1 cellular context compared by ENCODE assay signal in genomic region chr20:45358282-45359068, GRCh38.
TF ChIP-seq lines count a peak whose summit lies in the region.

No MANE protein-coding gene starts in this region.

TF ChIP-seq in K562, 482 proteins besides CTCF, POLR2A, EP300 and RAD21 (continued from another document and continues in another):
- no peak for TF ChIP-seq USF2 (CRISPR knock-in tag; IDR thresholded peaks at IDR 0.05)
- no peak for TF ChIP-seq FOXM1 (IDR thresholded peaks at IDR 0.05; ENCODE audit: low read depth)
- no peak for TF ChIP-seq FOXM1 (CRISPR knock-in tag; IDR thresholded peaks at IDR 0.05; ENCODE audit: low read depth)
- TF ChIP-seq EGR1 (conservative IDR thresholded peaks at IDR 0.05): peak; percentile 75
- no peak for TF ChIP-seq SIRT6 (IDR thresholded peaks at IDR 0.05; ENCODE audit: low read depth, low read length)
- no peak for TF ChIP-seq FOXP1 (CRISPR knock-in tag; IDR thresholded peaks at IDR 0.05)
- TF ChIP-seq ARID2 (IDR thresholded peaks at IDR 0.05): no peak
- TF ChIP-seq ZNF395 (CRISPR knock-in tag; IDR thresholded peaks at IDR 0.05): no peak
- TF ChIP-seq MLLT1 (IDR thresholded peaks at IDR 0.05): no peak
- no peak for TF ChIP-seq PCBP1 (IDR thresholded peaks at IDR 0.05; ENCODE audit: low read depth, low read length, poor library complexity, severe bottlenecking)
- no peak for TF ChIP-seq PHF20 (IDR thresholded peaks at IDR 0.05; ENCODE audit: partially characterized antibody)
- TF ChIP-seq TCF7 (IDR thresholded peaks at IDR 0.05; ENCODE audit: borderline replicate concordance): no peak
- no peak for TF ChIP-seq ZNF324 (CRISPR knock-in tag; IDR thresholded peaks at IDR 0.05)
- no peak for TF ChIP-seq CBX3 (IDR thresholded peaks at IDR 0.05; ENCODE audit: borderline replicate concordance in 1 of 2, low read length in 2 of 2)
- no peak for TF ChIP-seq ZNF224 (CRISPR knock-in tag; IDR thresholded peaks at IDR 0.05)
- TF ChIP-seq HSF4 (CRISPR knock-in tag; IDR thresholded peaks at IDR 0.05; ENCODE audit: borderline replicate concordance): no peak
- TF ChIP-seq, protein P1, sequence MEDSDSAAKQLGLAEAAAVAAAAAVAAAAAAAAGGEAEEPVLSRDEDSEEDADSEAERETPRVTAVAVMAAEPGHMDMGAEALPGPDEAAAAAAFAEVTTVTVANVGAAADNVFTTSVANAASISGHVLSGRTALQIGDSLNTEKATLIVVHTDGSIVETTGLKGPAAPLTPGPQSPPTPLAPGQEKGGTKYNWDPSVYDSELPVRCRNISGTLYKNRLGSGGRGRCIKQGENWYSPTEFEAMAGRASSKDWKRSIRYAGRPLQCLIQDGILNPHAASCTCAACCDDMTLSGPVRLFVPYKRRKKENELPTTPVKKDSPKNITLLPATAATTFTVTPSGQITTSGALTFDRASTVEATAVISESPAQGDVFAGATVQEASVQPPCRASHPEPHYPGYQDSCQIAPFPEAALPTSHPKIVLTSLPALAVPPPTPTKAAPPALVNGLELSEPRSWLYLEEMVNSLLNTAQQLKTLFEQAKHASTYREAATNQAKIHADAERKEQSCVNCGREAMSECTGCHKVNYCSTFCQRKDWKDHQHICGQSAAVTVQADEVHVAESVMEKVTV (CRISPR knock-in tag; IDR thresholded peaks at IDR 0.05): no peak
- no peak for TF ChIP-seq NFIC (IDR thresholded peaks at IDR 0.05)
- 0 out of 2 replicates have a peak, but pooled peaks have one; percentile 15 for TF ChIP-seq SMAD4 (CRISPR knock-in tag; conservative IDR thresholded peaks at IDR 0.05)
- no peak for TF ChIP-seq TFE3 (CRISPR knock-in tag; IDR thresholded peaks at IDR 0.05)
- no peak for TF ChIP-seq NCOR1 (IDR thresholded peaks at IDR 0.05)
- no peak for TF ChIP-seq EHMT2 (IDR thresholded peaks at IDR 0.05)
- TF ChIP-seq SMARCA4 (IDR thresholded peaks at IDR 0.05): 0 out of 2 replicates have a peak, but pooled peaks have one; percentile 20
- TF ChIP-seq, protein P2, sequence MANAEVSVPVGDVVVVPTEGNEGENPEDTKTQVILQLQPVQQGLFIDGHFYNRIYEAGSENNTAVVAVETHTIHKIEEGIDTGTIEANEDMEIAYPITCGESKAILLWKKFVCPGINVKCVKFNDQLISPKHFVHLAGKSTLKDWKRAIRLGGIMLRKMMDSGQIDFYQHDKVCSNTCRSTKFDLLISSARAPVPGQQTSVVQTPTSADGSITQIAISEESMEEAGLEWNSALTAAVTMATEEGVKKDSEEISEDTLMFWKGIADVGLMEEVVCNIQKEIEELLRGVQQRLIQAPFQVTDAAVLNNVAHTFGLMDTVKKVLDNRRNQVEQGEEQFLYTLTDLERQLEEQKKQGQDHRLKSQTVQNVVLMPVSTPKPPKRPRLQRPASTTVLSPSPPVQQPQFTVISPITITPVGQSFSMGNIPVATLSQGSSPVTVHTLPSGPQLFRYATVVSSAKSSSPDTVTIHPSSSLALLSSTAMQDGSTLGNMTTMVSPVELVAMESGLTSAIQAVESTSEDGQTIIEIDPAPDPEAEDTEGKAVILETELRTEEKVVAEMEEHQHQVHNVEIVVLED (CRISPR knock-in tag; IDR thresholded peaks at IDR 0.05): no peak
- TF ChIP-seq ZNF407 (IDR thresholded peaks at IDR 0.05; ENCODE audit: low read depth): no peak
- no peak for TF ChIP-seq SLC30A9 (CRISPR knock-in tag; IDR thresholded peaks at IDR 0.05)
- TF ChIP-seq XRCC4 (IDR thresholded peaks at IDR 0.05; ENCODE audit: extremely low read depth, insufficient read depth, insufficient read length): no peak
- peak; percentile 13; the same call in 1 of the 2 replicates for TF ChIP-seq ZNF239 (CRISPR knock-in tag; IDR thresholded peaks at IDR 0.05)
- no peak for TF ChIP-seq STAT5A (IDR thresholded peaks at IDR 0.05; ENCODE audit: borderline replicate concordance, low read length)
- no peak for TF ChIP-seq KLF1 (tag; IDR thresholded peaks at IDR 0.05)
- TF ChIP-seq, protein P3, sequence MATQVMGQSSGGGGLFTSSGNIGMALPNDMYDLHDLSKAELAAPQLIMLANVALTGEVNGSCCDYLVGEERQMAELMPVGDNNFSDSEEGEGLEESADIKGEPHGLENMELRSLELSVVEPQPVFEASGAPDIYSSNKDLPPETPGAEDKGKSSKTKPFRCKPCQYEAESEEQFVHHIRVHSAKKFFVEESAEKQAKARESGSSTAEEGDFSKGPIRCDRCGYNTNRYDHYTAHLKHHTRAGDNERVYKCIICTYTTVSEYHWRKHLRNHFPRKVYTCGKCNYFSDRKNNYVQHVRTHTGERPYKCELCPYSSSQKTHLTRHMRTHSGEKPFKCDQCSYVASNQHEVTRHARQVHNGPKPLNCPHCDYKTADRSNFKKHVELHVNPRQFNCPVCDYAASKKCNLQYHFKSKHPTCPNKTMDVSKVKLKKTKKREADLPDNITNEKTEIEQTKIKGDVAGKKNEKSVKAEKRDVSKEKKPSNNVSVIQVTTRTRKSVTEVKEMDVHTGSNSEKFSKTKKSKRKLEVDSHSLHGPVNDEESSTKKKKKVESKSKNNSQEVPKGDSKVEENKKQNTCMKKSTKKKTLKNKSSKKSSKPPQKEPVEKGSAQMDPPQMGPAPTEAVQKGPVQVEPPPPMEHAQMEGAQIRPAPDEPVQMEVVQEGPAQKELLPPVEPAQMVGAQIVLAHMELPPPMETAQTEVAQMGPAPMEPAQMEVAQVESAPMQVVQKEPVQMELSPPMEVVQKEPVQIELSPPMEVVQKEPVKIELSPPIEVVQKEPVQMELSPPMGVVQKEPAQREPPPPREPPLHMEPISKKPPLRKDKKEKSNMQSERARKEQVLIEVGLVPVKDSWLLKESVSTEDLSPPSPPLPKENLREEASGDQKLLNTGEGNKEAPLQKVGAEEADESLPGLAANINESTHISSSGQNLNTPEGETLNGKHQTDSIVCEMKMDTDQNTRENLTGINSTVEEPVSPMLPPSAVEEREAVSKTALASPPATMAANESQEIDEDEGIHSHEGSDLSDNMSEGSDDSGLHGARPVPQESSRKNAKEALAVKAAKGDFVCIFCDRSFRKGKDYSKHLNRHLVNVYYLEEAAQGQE (CRISPR knock-in tag; IDR thresholded peaks at IDR 0.05; ENCODE audit: low read depth): no peak
- TF ChIP-seq, protein P4, sequence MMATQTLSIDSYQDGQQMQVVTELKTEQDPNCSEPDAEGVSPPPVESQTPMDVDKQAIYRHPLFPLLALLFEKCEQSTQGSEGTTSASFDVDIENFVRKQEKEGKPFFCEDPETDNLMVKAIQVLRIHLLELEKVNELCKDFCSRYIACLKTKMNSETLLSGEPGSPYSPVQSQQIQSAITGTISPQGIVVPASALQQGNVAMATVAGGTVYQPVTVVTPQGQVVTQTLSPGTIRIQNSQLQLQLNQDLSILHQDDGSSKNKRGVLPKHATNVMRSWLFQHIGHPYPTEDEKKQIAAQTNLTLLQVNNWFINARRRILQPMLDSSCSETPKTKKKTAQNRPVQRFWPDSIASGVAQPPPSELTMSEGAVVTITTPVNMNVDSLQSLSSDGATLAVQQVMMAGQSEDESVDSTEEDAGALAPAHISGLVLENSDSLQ (IDR thresholded peaks at IDR 0.05): no peak
- no peak for TF ChIP-seq PHB (CRISPR knock-in tag; IDR thresholded peaks at IDR 0.05)
- TF ChIP-seq GATA2 (CRISPR knock-in tag; IDR thresholded peaks at IDR 0.05): no peak
- peak; percentile 62; the same call in 1 of the 2 replicates for TF ChIP-seq EP400 (IDR thresholded peaks at IDR 0.05)
- TF ChIP-seq ZC3H11A (IDR thresholded peaks at IDR 0.05; ENCODE audit: low read depth, low read length): no peak
- TF ChIP-seq HDAC1 (IDR thresholded peaks at IDR 0.05): peak in 1 of 2 experiments; percentile 50; a peak in 1 of 4 replicates
- TF ChIP-seq ZNF707 (CRISPR knock-in tag; conservative IDR thresholded peaks at IDR 0.05): no peak
- TF ChIP-seq ZNF165 (CRISPR knock-in tag; IDR thresholded peaks at IDR 0.05; ENCODE audit: borderline replicate concordance): no peak
- no peak for TF ChIP-seq RBM39 (optimal IDR thresholded peaks at IDR 0.05; ENCODE audit: low read depth, low read length)
- no peak for TF ChIP-seq CBX5 (IDR thresholded peaks at IDR 0.05; ENCODE audit: borderline replicate concordance, low read depth)
- TF ChIP-seq ZNF77 (CRISPR knock-in tag; IDR thresholded peaks at IDR 0.05): no peak
- no peak for TF ChIP-seq ZNF778 (CRISPR knock-in tag; IDR thresholded peaks at IDR 0.05)
- peak; percentile 28 for TF ChIP-seq CHD4 (IDR thresholded peaks at IDR 0.05; ENCODE audit: insufficient read depth, insufficient replicate concordance, low read depth, low read length, poor library complexity, severe bottlenecking)
